ENCODE assay signal across 8 cellular contexts in genomic region chr5:136424835-136425694, GRCh38.
A peak's percentile ranks its signal among the peaks of the same experiment; 100 is the strongest.
DNase-seq lines count a peak whose midpoint lies in the region; ATAC-seq lines count a peak whose summit lies in the region.

No MANE protein-coding gene starts in this region.

- DNase-seq in GM04503 (ENCODE audit: low read depth): peak; percentile 7
- peak; percentile 69 for DNase-seq in LoVo (ENCODE audit: low spot score)
- DNase-seq in SHP77 treated with DMSO at 0.1 percent for 48 hours (lab: John Stamatoyannopoulos, UW): peak; percentile 28
- DNase-seq in T47D (ENCODE audit: low read depth in 1 of 2, low spot score in 1 of 2): peak; percentile 47 to 86
- DNase-seq in kidney glomerular epithelial cell (lab: John Stamatoyannopoulos, UW): peak; percentile 32
- DNase-seq in stimulated activated CD8-positive, alpha-beta memory T cell treated with anti-CD3 and anti-CD28 coated beads, Interleukin-15, amount 100 ng/mL, for 48 hours (ENCODE audit: low read depth in 2 of 2): peak; percentile 3 to 17

- in situ Hi-C loops in T47D (cut with HindIII; ENCODE audit: low pct_unique_long_range_greater_than_20kb, low sequenced_read_pairs): no loop called here

- ATAC-seq in GM21619 (IDR thresholded peaks at IDR 0.05; ENCODE audit: unreplicated experiment): peak; percentile 80
- ATAC-seq in activated CD4-positive, CD25-positive, alpha-beta regulatory T cell treated with anti-CD3 and anti-CD28 coated beads, Interleukin-2, amount 50 U/mL, for 24 hours: no peak

Comparison
In these comparisons a context has a peak if more than half of its experiments do, and no peak if none do; other contexts are left out.
1. DNase-seq: peak in every context shown above with its lines; median percentile 69 in LoVo; 66 in T47D; 32 in kidney glomerular epithelial cell; 28 in SHP77 treated with DMSO at 0.1 percent for 48 hours; 10 in stimulated activated CD8-positive, alpha-beta memory T cell treated with anti-CD3 and anti-CD28 coated beads, Interleukin-15, amount 100 ng/mL, for 48 hours; 7 in GM04503.